ENCODE assay signal across 33 cellular contexts in genomic region chr18:26965206-26965605, GRCh38.
"Had no signal": no experiment of that assay in that cellular context is flagged by ENCODE, and none has a peak within 500 bp of the region (broad histone marks: within the 10 kb centered on the region; RNA-seq: fewer than 3 reads in every experiment).

No MANE protein-coding gene starts in this region.

- H3K36me3 ChIP-seq: SJCRH30, WERI-Rb-1 had no signal

- H3K27me3 ChIP-seq: SJCRH30 had no signal

- H3K4me3 ChIP-seq: K562, PC-9, SJCRH30, SK-N-MC had no signal

- ATAC-seq: activated CD8-positive, alpha-beta memory T cell treated with anti-CD3 and anti-CD28 coated beads, Interleukin-2, amount 10 ng/mL, durations not matched to agents 7 days and 5 days; activated naive CD8-positive, alpha-beta T cell treated with anti-CD3 and anti-CD28 coated beads, Interleukin-2, amount 50 U/mL, for 24 hours; K562 had no signal

- DNase-seq: activated CD4-positive, alpha-beta memory T cell treated with anti-CD3 and anti-CD28 coated beads, Interleukin-2, amount 10 ng/mL, durations not matched to agents 7 days and 5 days; activated CD4-positive, alpha-beta T cell treated with anti-CD3 and anti-CD28 coated beads for 1 hour; activated CD4-positive, alpha-beta T cell treated with anti-CD3 and anti-CD28 coated beads for 48 hours; activated CD4-positive, CD25-positive, alpha-beta regulatory T cell; activated CD8-positive, alpha-beta memory T cell treated with anti-CD3 and anti-CD28 coated beads for 24 hours; activated CD8-positive, alpha-beta memory T cell treated with anti-CD3 and anti-CD28 coated beads, Interleukin-2, amount 10 ng/mL, durations not matched to agents 7 days and 5 days; activated CD8-positive, alpha-beta memory T cell treated with anti-CD3 and anti-CD28 coated beads, Interleukin-2, amount 50 U/mL, for 48 hours; activated effector memory CD4-positive, alpha-beta T cell treated with Interleukin-2 at 50 U/mL for 16 hours; activated naive CD4-positive, alpha-beta T cell treated with anti-CD3 and anti-CD28 coated beads, Interleukin-2, amount 10 ng/mL, durations not matched to agents 7 days and 5 days; activated naive CD8-positive, alpha-beta T cell treated with anti-CD3 and anti-CD28 coated beads, Interleukin-2, amount 50 U/mL, for 24 hours; activated T-cell treated with anti-CD3 and anti-CD28 coated beads, Interleukin-2, amount 50 U/mL, for 48 hours; anterior cingulate cortex; caudate nucleus; NCI-H1092 treated with DMSO at 0.1 percent for 48 hours; NCI-H1417; NCI-H146; NCI-H187; NCI-H2029 treated with DMSO at 0.1 percent for 48 hours; NCI-H2107; NCI-H2171; NCI-H510A; NCI-H526; NCI-H748 treated with DMSO at 0.1 percent for 48 hours; NK-92 treated with Interleukin-12 subunit alpha and Interleukin-12 subunit beta, amount 100 ng/mL, for 24 hours; PC-9; SHP77; SJCRH30; T1000; WERI-Rb-1 had no signal

- H3K4me1 ChIP-seq: SJCRH30 had no signal

- FAIRE-seq: K562, RCC 7860 had no signal

- H3K27ac ChIP-seq: PC-9, RWPE1, SJCRH30, SK-N-MC, WERI-Rb-1 had no signal

- H3K9me3 ChIP-seq: SJCRH30 had no signal

- H3K4me2 ChIP-seq: PC-9 had no signal

- H2AFZ ChIP-seq: PC-9 had no signal
